ENCODE assay signal across 2 cellular contexts in the genomic region with DNA sequence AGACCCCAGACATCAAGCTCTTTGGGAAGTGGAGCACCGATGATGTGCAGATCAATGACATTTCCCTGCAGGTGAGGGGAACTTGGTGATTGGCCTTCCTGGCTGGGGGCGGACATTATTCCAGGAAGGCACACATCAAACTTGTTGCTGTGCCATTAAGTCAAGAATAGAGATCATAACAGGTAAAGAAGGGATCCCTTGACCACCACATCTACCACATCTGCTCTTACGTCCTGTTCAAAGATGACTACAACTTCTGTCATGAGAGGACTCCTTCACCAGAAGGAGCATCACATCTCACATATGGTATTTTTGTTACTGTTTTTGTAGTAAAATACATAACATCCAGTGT.
TF ChIP-seq lines count a peak whose summit lies in the region.

No MANE protein-coding gene starts in this region.

TF ChIP-seq in HCT116, 20 proteins besides CTCF, POLR2A, EP300 and RAD21 (continued from another document):
- TF ChIP-seq ELF1 (IDR thresholded peaks at IDR 0.05; ENCODE audit: borderline replicate concordance, low read depth) (no peak), REST (IDR thresholded peaks at IDR 0.05; ENCODE audit: low read depth) (no peak), CBX3 (IDR thresholded peaks at IDR 0.05; ENCODE audit: low read depth) (no peak), ATF3 (IDR thresholded peaks at IDR 0.05) (no peak), JUND (IDR thresholded peaks at IDR 0.05) (no peak), ZFX (IDR thresholded peaks at IDR 0.05) (no peak), ZBTB33 (IDR thresholded peaks at IDR 0.05; ENCODE audit: extremely low read depth, insufficient replicate concordance, low read length) (no peak), SRF (IDR thresholded peaks at IDR 0.05; ENCODE audit: low read depth) (no peak), SP1 (IDR thresholded peaks at IDR 0.05; ENCODE audit: low read depth) (no peak), MAX (IDR thresholded peaks at IDR 0.05) (no peak), EZH2phosphoT487 (IDR thresholded peaks at IDR 0.05; ENCODE audit: borderline replicate concordance) (no peak), FOSL1 (IDR thresholded peaks at IDR 0.05; ENCODE audit: low read depth) (no peak)

TF ChIP-seq in WTC11, 78 proteins besides CTCF, POLR2A, EP300 and RAD21 (continued from another document):
- TF ChIP-seq, protein P1, sequence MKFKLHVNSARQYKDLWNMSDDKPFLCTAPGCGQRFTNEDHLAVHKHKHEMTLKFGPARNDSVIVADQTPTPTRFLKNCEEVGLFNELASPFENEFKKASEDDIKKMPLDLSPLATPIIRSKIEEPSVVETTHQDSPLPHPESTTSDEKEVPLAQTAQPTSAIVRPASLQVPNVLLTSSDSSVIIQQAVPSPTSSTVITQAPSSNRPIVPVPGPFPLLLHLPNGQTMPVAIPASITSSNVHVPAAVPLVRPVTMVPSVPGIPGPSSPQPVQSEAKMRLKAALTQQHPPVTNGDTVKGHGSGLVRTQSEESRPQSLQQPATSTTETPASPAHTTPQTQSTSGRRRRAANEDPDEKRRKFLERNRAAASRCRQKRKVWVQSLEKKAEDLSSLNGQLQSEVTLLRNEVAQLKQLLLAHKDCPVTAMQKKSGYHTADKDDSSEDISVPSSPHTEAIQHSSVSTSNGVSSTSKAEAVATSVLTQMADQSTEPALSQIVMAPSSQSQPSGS (CRISPR knock-in tag; IDR thresholded peaks at IDR 0.05; ENCODE audit: borderline replicate concordance, low read depth), result no peak
- no peak for TF ChIP-seq JUN (CRISPR knock-in tag; IDR thresholded peaks at IDR 0.05)
- TF ChIP-seq KAT7 (CRISPR knock-in tag; IDR thresholded peaks at IDR 0.05; ENCODE audit: borderline replicate concordance), result no peak
- TF ChIP-seq ZMAT4 (CRISPR knock-in tag; IDR thresholded peaks at IDR 0.05), result no peak
- TF ChIP-seq, protein P2, sequence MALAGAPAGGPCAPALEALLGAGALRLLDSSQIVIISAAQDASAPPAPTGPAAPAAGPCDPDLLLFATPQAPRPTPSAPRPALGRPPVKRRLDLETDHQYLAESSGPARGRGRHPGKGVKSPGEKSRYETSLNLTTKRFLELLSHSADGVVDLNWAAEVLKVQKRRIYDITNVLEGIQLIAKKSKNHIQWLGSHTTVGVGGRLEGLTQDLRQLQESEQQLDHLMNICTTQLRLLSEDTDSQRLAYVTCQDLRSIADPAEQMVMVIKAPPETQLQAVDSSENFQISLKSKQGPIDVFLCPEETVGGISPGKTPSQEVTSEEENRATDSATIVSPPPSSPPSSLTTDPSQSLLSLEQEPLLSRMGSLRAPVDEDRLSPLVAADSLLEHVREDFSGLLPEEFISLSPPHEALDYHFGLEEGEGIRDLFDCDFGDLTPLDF (CRISPR knock-in tag; IDR thresholded peaks at IDR 0.05), result no peak
- TF ChIP-seq IRF2 (CRISPR knock-in tag; IDR thresholded peaks at IDR 0.05; ENCODE audit: borderline replicate concordance, low read depth), result no peak
- TF ChIP-seq ATF3 (CRISPR knock-in tag; conservative IDR thresholded peaks at IDR 0.05), result no peak
- TF ChIP-seq ARID4B (CRISPR knock-in tag; IDR thresholded peaks at IDR 0.05; ENCODE audit: borderline replicate concordance), result no peak
